Comparison of ENCODE assay signal across 21 cellular contexts in the genomic region with DNA sequence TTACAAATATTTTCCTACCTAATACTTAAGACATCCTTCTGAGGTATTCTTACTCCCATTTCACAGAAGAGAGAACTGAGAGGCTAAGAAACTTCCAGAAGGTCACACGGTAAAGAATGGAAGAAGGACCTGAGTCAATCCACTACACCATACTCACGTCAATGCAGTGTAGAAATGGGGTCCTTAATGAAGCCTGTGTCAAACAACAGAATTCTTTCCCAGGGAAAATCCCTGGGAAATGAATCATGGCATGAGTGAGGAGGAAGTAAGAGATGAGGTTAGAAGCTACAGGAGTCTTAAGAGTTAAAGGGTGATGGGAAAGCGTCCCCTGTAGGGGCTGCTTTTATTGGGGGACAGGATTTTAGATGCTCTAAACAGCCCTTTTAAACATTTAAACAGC.
"Had no signal": no experiment of that assay in that cellular context is flagged by ENCODE, and none has a peak within 500 bp of the region (broad histone marks: within the 10 kb centered on the region; RNA-seq: fewer than 3 reads in every experiment).

No MANE protein-coding gene starts in this region.

- H3K4me2 ChIP-seq: hepatocyte had no signal

- FAIRE-seq: small intestine had no signal

- ATAC-seq: activated T-cell treated with anti-CD3 and anti-CD28 coated beads, Interleukin-2, amount 50 U/mL, for 72 hours; left cardiac atrium; naive thymus-derived CD8-positive, alpha-beta T cell; psoas muscle; right lobe of liver; stimulated activated naive CD8-positive, alpha-beta T cell treated with anti-CD3 and anti-CD28 coated beads, Interleukin-15, amount 100 ng/mL, for 72 hours had no signal

- DNase-seq: activated CD4-positive, alpha-beta T cell treated with anti-CD3 and anti-CD28 coated beads for 1 hour; activated gamma-delta T cell; activated T-cell treated with anti-CD3 and anti-CD28 coated beads, Interleukin-2, amount 50 U/mL, for 72 hours; colonic mucosa; effector CD4-positive, alpha-beta T cell; left cardiac atrium; mesendoderm; naive thymus-derived CD8-positive, alpha-beta T cell; psoas muscle; right lobe of liver; stimulated activated CD4-positive, alpha-beta T cell treated with anti-CD3 and anti-CD28 coated beads, Interleukin-15, amount 100 ng/mL, for 24 hours; stimulated activated CD4-positive, alpha-beta T cell treated with anti-CD3 and anti-CD28 coated beads, Interleukin-2, amount 100 ng/mL, for 48 hours; stimulated activated naive CD8-positive, alpha-beta T cell treated with anti-CD3 and anti-CD28 coated beads, Interleukin-15, amount 100 ng/mL, for 72 hours; T-helper 2 cell; transverse colon; uterus; WERI-Rb-1 had no signal

- H3K36me3 ChIP-seq: colonic mucosa, esophagus muscularis mucosa, right lobe of liver, suprapubic skin, transverse colon, uterus, WERI-Rb-1 had no signal

- H3K9me3 ChIP-seq: colonic mucosa, esophagus muscularis mucosa, psoas muscle, right lobe of liver, suprapubic skin, transverse colon, uterus had no signal

- H3K27me3 ChIP-seq: colonic mucosa, right lobe of liver, transverse colon, uterus had no signal

- H2AFZ ChIP-seq: hepatocyte had no signal

- H3K27ac ChIP-seq: colonic mucosa, esophagus muscularis mucosa, hepatocyte, psoas muscle, right lobe of liver, suprapubic skin, transverse colon, uterus, WERI-Rb-1 had no signal

- H3K4me1 ChIP-seq: colonic mucosa, esophagus muscularis mucosa, psoas muscle, right lobe of liver, suprapubic skin, transverse colon, uterus had no signal

- H3K4me3 ChIP-seq: colonic mucosa, esophagus muscularis mucosa, hepatocyte, psoas muscle, right lobe of liver, suprapubic skin, transverse colon, uterus had no signal

- H3K79me2 ChIP-seq: hepatocyte had no signal
